8 cellular contexts compared by ENCODE assay signal in genomic region chr20:33686008-33686983, GRCh38. TPM values are rescaled to one million over a fixed set of nuclear protein-coding genes. Genes with fewer than 3 reads are reported as not detected.
DNase-seq lines count a peak whose midpoint lies in the region; ATAC-seq and TF ChIP-seq lines count a peak whose summit lies in the region.

E2F1 (minus strand) TSS chr20:33686385; CDS start chr20:33686264, 121 bp downstream.

- H3K27me3 ChIP-seq in SJSA1 (replicated peaks): no peaks in the 10 kb centered on the region
- H3K27me3 ChIP-seq in foreskin keratinocyte: no peaks in the 10 kb centered on the region
- peaks cover 0 to 12% (median 0%) of the 10 kb centered on the region in 3 experiments for H3K27me3 ChIP-seq in neuronal stem cell (ENCODE audit: control insufficient read depth in 3 of 3, insufficient read depth in 3 of 3, low read depth in 1 of 3, low read length in 3 of 3)
- no peaks in the 10 kb centered on the region for H3K27me3 ChIP-seq in subcutaneous abdominal adipose tissue (ENCODE audit: control insufficient read depth in 5 of 5, insufficient read depth in 4 of 5, low read length in 5 of 5)

- H3K4me1 ChIP-seq in SJSA1 (replicated peaks) (peaks cover 46% of the 10 kb centered on the region), foreskin keratinocyte (no peaks in the 10 kb centered on the region), neuronal stem cell (ENCODE audit: control insufficient read depth in 2 of 2, insufficient read depth in 1 of 2, low read depth in 1 of 2, low read length in 2 of 2) (peaks cover 13 to 15% of the 10 kb centered on the region in 2 donors), subcutaneous abdominal adipose tissue (ENCODE audit: control insufficient read depth in 5 of 5, insufficient read depth in 5 of 5, low read length in 5 of 5) (peaks cover 4 to 27% (median 19%) of the 10 kb centered on the region in 5 donors)

- DNase-seq in HFFc6 (peak; percentile 90), NAMALWA (ENCODE audit: low spot score) (peak; percentile 95), SJSA1 (ENCODE audit: low read depth in 1 of 2, low spot score in 2 of 2) (peak; percentile 75 to 97), foreskin keratinocyte (peak; percentile 57 to 78), neuronal stem cell (ENCODE audit: low spot score) (peak; percentile 95)
- DNase-seq in activated gamma-delta T cell treated with anti-CD3 and anti-CD28 coated beads, Interleukin-2, amount 50 U/mL, for 16 hours (ENCODE audit: low read depth): peak; percentile 91

- peaks cover 2% of the 10 kb centered on the region for H3K79me1 ChIP-seq in neuronal stem cell (ENCODE audit: low read depth, low read length)

- peak within 1 kb of the TSS; percentile 84 for H2AK5ac ChIP-seq in neuronal stem cell (ENCODE audit: low read depth, low read length)

- peak; percentile 91 for ATAC-seq in foreskin keratinocyte

- H2BK120ac ChIP-seq in neuronal stem cell (ENCODE audit: low read depth, low read length): peak within 1 kb of the TSS; percentile 74

- TF ChIP-seq CTCF in HFFc6 (IDR thresholded peaks at IDR 0.05): peak; percentile 64
- peak; percentile 54 for TF ChIP-seq CTCF in foreskin keratinocyte (conservative IDR thresholded peaks at IDR 0.05)

- H4K8ac ChIP-seq in neuronal stem cell (ENCODE audit: low read depth, low read length): no peak within 1 kb of the TSS

- H3K36me3 Mint-ChIP-seq in HFFc6 (ENCODE audit: low read depth): no peaks in the 10 kb centered on the region

- H3K27ac Mint-ChIP-seq in HFFc6: peak within 1 kb of the TSS; percentile 82

- peak within 1 kb of the TSS; percentile 69 for H2BK15ac ChIP-seq in neuronal stem cell (ENCODE audit: low read length)

- peak within 1 kb of the TSS; percentile 77 for H3K4ac ChIP-seq in neuronal stem cell (ENCODE audit: low read length)

- H4K91ac ChIP-seq in neuronal stem cell (ENCODE audit: low read depth, low read length, poor library complexity): no peak within 1 kb of the TSS

- peak within 1 kb of the TSS; percentile 74 for H3K9ac ChIP-seq in neuronal stem cell (ENCODE audit: low read depth, low read length, poor library complexity)
- H3K9ac ChIP-seq in subcutaneous abdominal adipose tissue (ENCODE audit: low read length in 5 of 5): peak within 1 kb of the TSS in 3 of 5 donors; percentile 38 to 64 (median 59)

- H3K9me3 ChIP-seq in SJSA1 (replicated peaks) (no peaks in the 10 kb centered on the region), neuronal stem cell (replicated peaks in 1 of 2; ENCODE audit: control insufficient read depth in 2 of 2, insufficient read depth in 1 of 2, low read depth in 1 of 2, low read length in 2 of 2) (no peaks in the 10 kb centered on the region), subcutaneous abdominal adipose tissue (ENCODE audit: control insufficient read depth in 5 of 5, low read length in 5 of 5) (no peaks in the 10 kb centered on the region)

- H3K14ac ChIP-seq in neuronal stem cell (ENCODE audit: low read length): no peak within 1 kb of the TSS

- H3K36me3 ChIP-seq in SJSA1 (peaks cover 3% of the 10 kb centered on the region; the same call in 1 of the 2 replicates), neuronal stem cell (replicated peaks in 1 of 2; ENCODE audit: control insufficient read depth in 2 of 2, insufficient read depth in 2 of 2, low read length in 2 of 2) (peaks cover 0 to 25% of the 10 kb centered on the region in 2 donors), subcutaneous abdominal adipose tissue (ENCODE audit: control insufficient read depth in 5 of 5, insufficient read depth in 5 of 5, low read length in 5 of 5) (no peaks in the 10 kb centered on the region)

- H3K4me3 Mint-ChIP-seq in HFFc6: peak within 1 kb of the TSS; percentile 89

- H3K4me2 ChIP-seq in neuronal stem cell (ENCODE audit: insufficient read depth, low read length, poor library complexity, severe bottlenecking): peak within 1 kb of the TSS; percentile 74

- H3K4me3 ChIP-seq in GM08714 (ENCODE audit: low read length) (peak within 1 kb of the TSS; percentile 87), SJSA1 (peak within 1 kb of the TSS; percentile 68), neuronal stem cell (ENCODE audit: low read length in 2 of 2) (peak within 1 kb of the TSS; percentile 86 to 94), subcutaneous abdominal adipose tissue (ENCODE audit: low read depth in 1 of 5, low read length in 5 of 5) (peak within 1 kb of the TSS; percentile 26 to 64 (median 53))

- H3K23ac ChIP-seq in neuronal stem cell (ENCODE audit: low read depth, low read length, poor library complexity): peak within 1 kb of the TSS; percentile 48

- H3K18ac ChIP-seq in neuronal stem cell (ENCODE audit: low read length): peak within 1 kb of the TSS; percentile 88

- peak within 1 kb of the TSS; percentile 26 for H2BK5ac ChIP-seq in neuronal stem cell (ENCODE audit: low read length)

- H3K9me3 Mint-ChIP-seq in HFFc6: no peaks in the 10 kb centered on the region

- H3K4me1 Mint-ChIP-seq in HFFc6 (ENCODE audit: low read depth): peaks cover 45% of the 10 kb centered on the region

- H3K27me3 Mint-ChIP-seq in HFFc6 (ENCODE audit: insufficient read depth): peaks cover 3% of the 10 kb centered on the region

- H3K27ac ChIP-seq in SJSA1 (peak within 1 kb of the TSS; percentile 43), foreskin keratinocyte (no peak within 1 kb of the TSS), neuronal stem cell (replicated peaks; ENCODE audit: low read length) (peak within 1 kb of the TSS; percentile 75), subcutaneous abdominal adipose tissue (ENCODE audit: low read depth, low read length) (no peak within 1 kb of the TSS)

- peak within 1 kb of the TSS; percentile 84 for H2AFZ ChIP-seq in neuronal stem cell (ENCODE audit: low read length)

- WGBS in neuronal stem cell (ENCODE audit: extremely low coverage in 2 of 2, insufficient read length in 2 of 2, insufficient replicate concordance in 1 of 2), 2 donors: no CpG with 5 or more reads among the region's 115 CpGs

- peak within 1 kb of the TSS; percentile 0 for H2BK12ac ChIP-seq in neuronal stem cell (ENCODE audit: low read length)

RNA-seq across cellular contexts. Expression of gene E2F1, which starts in this region (rescaled TPM):
- 10 to 100 TPM; 11.3 to 21.7 (median 20.2) TPM for total RNA-seq in HFFc6 (2021; fragmentation: NEBNext Ultra II Directional; extraction: Animal tissue kit (Norgen Biotek cat#: 25700))
- 62.1 and 63.9 TPM in 2 replicates for total RNA-seq in SJSA1 (2014; rRNA removed; shearing (Covaris generic))
- 15.4 and 16.5 TPM in 2 replicates for total RNA-seq in foreskin keratinocyte
- polyA plus RNA-seq in foreskin keratinocyte: 16.0 and 17.5 TPM in 2 replicates
- polyA plus RNA-seq in neuronal stem cell (2013, experiment 1 of 2): 20.5 TPM
- 19.9 TPM for polyA plus RNA-seq in neuronal stem cell (2013, experiment 2 of 2)

Comparison
In these comparisons a context has a peak if more than half of its experiments do, and no peak if none do; other contexts are left out.
1. H3K27ac ChIP-seq: peak in SJSA1 (single experiment) and neuronal stem cell (single experiment); none in foreskin keratinocyte (single experiment) and subcutaneous abdominal adipose tissue (single experiment).
2. Peak in every context shown above with its lines, with median percentiles within 50 percentile points of each other: H3K4me3 ChIP-seq and DNase-seq.